In genomic region chr13:108948269-108948671, GRCh38 we compare ENCODE assay signal across 20 cellular contexts.
DNase-seq lines count a peak whose midpoint lies in the region; ATAC-seq, FAIRE-seq and TF ChIP-seq lines count a peak whose summit lies in the region.
"Had no signal": no experiment of that assay in that cellular context is flagged by ENCODE, and none has a peak within 500 bp of the region (broad histone marks: within the 10 kb centered on the region; RNA-seq: fewer than 3 reads in every experiment).

No MANE protein-coding gene starts in this region.

- H3K79me2 ChIP-seq in HepG2 (ENCODE audit: insufficient read depth, low read length), result no peaks in the 10 kb centered on the region

- H2AFZ ChIP-seq in HepG2 (ENCODE audit: low read length), result no peak overlapping the region

- CTCF ChIA-PET in HepG2 (lab: Yijun Ruan, JAX; ENCODE audit: low intra/inter-chr PET ratio, low total read pairs), result no interaction called here

- no peak overlapping the region for H3K4me2 ChIP-seq in HepG2 (ENCODE audit: low read depth, low read length)
- H3K4me2 ChIP-seq: smooth muscle cell had no signal

- POLR2A ChIA-PET in HepG2 (lab: Yijun Ruan, JAX), result no interaction called here

- no peak overlapping the region for H3K4me3 Mint-ChIP-seq in natural killer cell
- H3K4me3 Mint-ChIP-seq: activated CD4-positive, alpha-beta T cell treated with anti-CD3 and anti-CD28 coated beads for 36 hours; activated naive CD4-positive, alpha-beta T cell treated with anti-CD3 and anti-CD28 coated beads for 36 hours; CD4-positive, CD25-positive, alpha-beta regulatory T cell; IgD-negative memory B cell had no signal

- H3K9me3 ChIP-seq in RWPE2 (ENCODE audit: severe bottlenecking) (no peaks in the 10 kb centered on the region), HepG2 (ENCODE audit: low read length) (no peaks in the 10 kb centered on the region), uterus (no peaks in the 10 kb centered on the region), ovary (no peaks in the 10 kb centered on the region)
- H3K9me3 ChIP-seq: pancreas, SJCRH30, transverse colon had no signal

- H3K27me3 Mint-ChIP-seq in natural killer cell (ENCODE audit: low read depth in 2 of 2), result peaks cover 0 to 14% of the 10 kb centered on the region in 2 donors
- H3K27me3 Mint-ChIP-seq: IgD-negative memory B cell had no signal

- no peaks in the 10 kb centered on the region for H4K20me1 ChIP-seq in HepG2 (ENCODE audit: insufficient read depth, low read length)

- H3K9ac ChIP-seq in HepG2 (ENCODE audit: insufficient read depth, low read depth, low read length), result no peak overlapping the region

- TF ChIP-seq CTCF in RWPE2 (IDR thresholded peaks at IDR 0.05; ENCODE audit: poor library complexity, severe bottlenecking), result no peak
- TF ChIP-seq CTCF in HepG2 (CRISPR knock-in tag; IDR thresholded peaks at IDR 0.05), result no peak
- no peak for TF ChIP-seq CTCF in uterus (IDR thresholded peaks at IDR 0.05)
- TF ChIP-seq CTCF in natural killer cell (IDR thresholded peaks at IDR 0.05), result no peak
- no peak for TF ChIP-seq CTCF in ovary (IDR thresholded peaks at IDR 0.05)

- H3K4me3 ChIP-seq in RWPE2 (ENCODE audit: severe bottlenecking), result no peak overlapping the region
- H3K4me3 ChIP-seq in HepG2 (replicated peaks in 1 of 3; ENCODE audit: insufficient read depth in 1 of 3, low read depth in 2 of 3, low read length in 3 of 3), result no peak overlapping the region
- H3K4me3 ChIP-seq in uterus, result no peak overlapping the region
- H3K4me3 ChIP-seq in ovary, result no peak overlapping the region
- H3K4me3 ChIP-seq: pancreas, SJCRH30, smooth muscle cell, transverse colon had no signal

- intact Hi-C loops in HepG2 (cut with micrococcal nuclease; ENCODE audit: unreplicated experiment) (no loop called here), uterus (cut with DNase I; ENCODE audit: low total_unique reads) (no loop called here), natural killer cell (cut with micrococcal nuclease) (no loop called here), ovary (cut with DNase I) (no loop called here)

- H3K27ac ChIP-seq in RWPE2 (ENCODE audit: poor library complexity, severe bottlenecking) (no peak overlapping the region), HepG2 (ENCODE audit: extremely low read length, insufficient read depth, low read length) (no peak overlapping the region), uterus (peak overlapping the region; percentile 61 to 72), ovary (no peak overlapping the region)
- H3K27ac ChIP-seq: pancreas, SJCRH30, transverse colon had no signal

- H3K36me3 Mint-ChIP-seq in natural killer cell, result no peaks in the 10 kb centered on the region
- H3K36me3 Mint-ChIP-seq: CD4-positive, CD25-positive, alpha-beta regulatory T cell; IgD-negative memory B cell had no signal

- FAIRE-seq in HepG2 (lab: Jason Lieb, UNC), result no peak
- FAIRE-seq: pancreas had no signal

- no peak for TF ChIP-seq POLR2A in HepG2 (IDR thresholded peaks at IDR 0.05; ENCODE audit: insufficient read depth in 1 of 2, low read depth in 2 of 2, low read length in 2 of 2)
- TF ChIP-seq POLR2A in uterus (IDR thresholded peaks at IDR 0.05), result no peak
- TF ChIP-seq POLR2A in ovary (IDR thresholded peaks at IDR 0.05), result no peak

- H3K4me1 ChIP-seq in RWPE2 (ENCODE audit: insufficient read depth, poor library complexity, severe bottlenecking) (peaks cover 27% of the 10 kb centered on the region), HepG2 (ENCODE audit: insufficient read depth, low read length) (no peaks in the 10 kb centered on the region; the same call in 1 of the 2 replicates), uterus (no peaks in the 10 kb centered on the region), ovary (ENCODE audit: insufficient read depth) (peaks cover 7% of the 10 kb centered on the region)
- H3K4me1 ChIP-seq: pancreas, SJCRH30, transverse colon had no signal

- peak; percentile 21 to 29 for DNase-seq in NCI-H2081 (lab: John Stamatoyannopoulos, UW)
- no peak for DNase-seq in NCI-H2081 treated with DMSO at 0.1 percent for 48 hours (lab: John Stamatoyannopoulos, UW)
- DNase-seq in RWPE2 (ENCODE audit: low spot score), result no peak
- peak; percentile 24 for DNase-seq in HepG2 (ENCODE audit: low spot score)
- DNase-seq in uterus, result no peak
- no peak for DNase-seq in natural killer cell
- no peak for DNase-seq in ovary
- DNase-seq: ACHN; activated CD4-positive, alpha-beta T cell treated with anti-CD3 and anti-CD28 coated beads for 36 hours; activated naive CD4-positive, alpha-beta T cell treated with anti-CD3 and anti-CD28 coated beads for 36 hours; brain microvascular endothelial cell; CD4-positive, CD25-positive, alpha-beta regulatory T cell; NCI-H446; pancreas; SJCRH30; T1000; transverse colon had no signal

- no peak for TF ChIP-seq EP300 in HepG2 (IDR thresholded peaks at IDR 0.05; ENCODE audit: low read depth in 2 of 2, low read length in 2 of 2)
- TF ChIP-seq EP300 in HepG2 (CRISPR knock-in tag; IDR thresholded peaks at IDR 0.05; ENCODE audit: borderline replicate concordance), result no peak
- TF ChIP-seq EP300 in ovary (IDR thresholded peaks at IDR 0.05), result no peak

- 48% methylated on average over 5 of the region's 7 CpGs for WGBS in HepG2 (ENCODE audit: low lambda C conversion rate)
- 60 to 67% (median 64%) methylated on average over 7 of the region's 7 CpGs for WGBS in ovary, 3 donors

- no peaks in the 10 kb centered on the region for H3K9me3 Mint-ChIP-seq in natural killer cell
- H3K9me3 Mint-ChIP-seq: activated naive CD4-positive, alpha-beta T cell treated with anti-CD3 and anti-CD28 coated beads for 36 hours; CD4-positive, CD25-positive, alpha-beta regulatory T cell; IgD-negative memory B cell had no signal

- H3K27me3 ChIP-seq in RWPE2 (ENCODE audit: insufficient read depth, poor library complexity, severe bottlenecking) (no peaks in the 10 kb centered on the region), HepG2 (ENCODE audit: control insufficient read depth in 1 of 2, insufficient read depth in 2 of 2, low read length in 2 of 2) (no peaks in the 10 kb centered on the region), uterus (no peaks in the 10 kb centered on the region), ovary (no peaks in the 10 kb centered on the region)
- H3K27me3 ChIP-seq: brain microvascular endothelial cell, pancreas, SJCRH30, transverse colon had no signal

- H3K27ac Mint-ChIP-seq in natural killer cell, result no peak overlapping the region
- H3K27ac Mint-ChIP-seq: activated CD4-positive, alpha-beta T cell treated with anti-CD3 and anti-CD28 coated beads for 36 hours; activated naive CD4-positive, alpha-beta T cell treated with anti-CD3 and anti-CD28 coated beads for 36 hours; CD4-positive, CD25-positive, alpha-beta regulatory T cell; IgD-negative memory B cell had no signal

- TF ChIP-seq RAD21 in HepG2 (CRISPR knock-in tag; IDR thresholded peaks at IDR 0.05), result no peak

- ATAC-seq in RWPE2 (ENCODE audit: low read depth) (peak; percentile 91), HepG2 (no peak), natural killer cell (no peak), HG03469 (IDR thresholded peaks at IDR 0.05; ENCODE audit: unreplicated experiment) (no peak)
- ATAC-seq: activated CD4-positive, alpha-beta T cell treated with anti-CD3 and anti-CD28 coated beads for 36 hours had no signal

- H3K36me3 ChIP-seq in RWPE2 (ENCODE audit: low read depth) (peaks cover 3% of the 10 kb centered on the region; the same call in 1 of the 2 replicates), HepG2 (replicated peaks in 1 of 2; ENCODE audit: control insufficient read depth in 1 of 2, insufficient read depth in 2 of 2, low read length in 2 of 2) (no peaks in the 10 kb centered on the region), uterus (no peaks in the 10 kb centered on the region), ovary (no peaks in the 10 kb centered on the region)
- H3K36me3 ChIP-seq: brain microvascular endothelial cell, pancreas, SJCRH30, transverse colon had no signal

- no peaks in the 10 kb centered on the region for H3K4me1 Mint-ChIP-seq in natural killer cell
- H3K4me1 Mint-ChIP-seq: activated CD4-positive, alpha-beta T cell treated with anti-CD3 and anti-CD28 coated beads for 36 hours; CD4-positive, CD25-positive, alpha-beta regulatory T cell; IgD-negative memory B cell had no signal

- in situ Hi-C loops in HepG2 (cut with HindIII; ENCODE audit: extremely low pct_ligation_motif_present, low pct_unique_long_range_greater_than_20kb), result no loop called here

- BruUV-seq in HepG2 (replicated peaks; lab: Mats Ljungman, UMichigan), result no TSS peak

TF ChIP-seq in HepG2, 621 proteins besides CTCF, POLR2A, EP300 and RAD21:
- TF ChIP-seq FOSL2 (CRISPR knock-in tag; IDR thresholded peaks at IDR 0.05), result peak; percentile 46
- peak; percentile 21; the same call in 1 of the 2 replicates for TF ChIP-seq TCF7 (IDR thresholded peaks at IDR 0.05; ENCODE audit: low read depth)
- 0 out of 2 replicates have a peak, but pooled peaks have one; percentile 51 for TF ChIP-seq ZKSCAN1 (IDR thresholded peaks at IDR 0.05; ENCODE audit: low read length)
- no peak for TF ChIP-seq TCF7L2 (IDR thresholded peaks at IDR 0.05; ENCODE audit: low read depth, low read length)
- TF ChIP-seq ZNF496 (CRISPR knock-in tag; IDR thresholded peaks at IDR 0.05; ENCODE audit: insufficient replicate concordance), result no peak
TF ChIP-seq in HepG2: peak in this region for 3.

Comparison
In these comparisons a context has a peak if more than half of its experiments do, and no peak if none do; other contexts are left out.
1. DNase-seq: peak in NCI-H2081 (2 of 2) and HepG2 (single experiment); none in NCI-H2081 treated with DMSO at 0.1 percent for 48 hours (single experiment), RWPE2 (single experiment), uterus (0 of 2), natural killer cell (single experiment) and ovary (0 of 5).
2. H3K27ac ChIP-seq: peak in uterus (2 of 2); none in RWPE2 (single experiment), HepG2 (single experiment) and ovary (0 of 2).